In genomic region chr6:97394160-97394748, GRCh38 we compare ENCODE assay signal across 8 cellular contexts.
DNase-seq lines count a peak whose midpoint lies in the region; ATAC-seq and TF ChIP-seq lines count a peak whose summit lies in the region.

No MANE protein-coding gene starts in this region.

- peak; percentile 41 for DNase-seq in COLO829 (ENCODE audit: low spot score)
- DNase-seq in NCI-H2196 (lab: John Stamatoyannopoulos, UW; ENCODE audit: unreplicated experiment) = peak; percentile 16
- DNase-seq in activated CD4-positive, alpha-beta T cell treated with anti-CD3 and anti-CD28 coated beads for 36 hours = peak; percentile 58
- DNase-seq in endothelial cell (ENCODE audit: low spot score) = peak; percentile 62
- DNase-seq in myocyte (ENCODE audit: low read depth) = peak; percentile 73
- no peak for DNase-seq in upper lobe of right lung

- POLR2A ChIA-PET in activated CD4-positive, alpha-beta T cell treated with anti-CD3 and anti-CD28 coated beads for 36 hours (lab: Charles Lee) = no interaction called here

- no peak overlapping the region for H3K27ac Mint-ChIP-seq in activated CD4-positive, alpha-beta T cell treated with anti-CD3 and anti-CD28 coated beads for 36 hours
- no peak overlapping the region for H3K27ac Mint-ChIP-seq in endothelial cell (ENCODE audit: unreplicated experiment)

- H3K4me1 ChIP-seq in upper lobe of right lung = no peaks in the 10 kb centered on the region

- no peaks in the 10 kb centered on the region for H3K9me3 ChIP-seq in upper lobe of right lung

- peaks cover 10% of the 10 kb centered on the region for H3K27me3 Mint-ChIP-seq in activated CD4-positive, alpha-beta T cell treated with anti-CD3 and anti-CD28 coated beads for 36 hours
- no peaks in the 10 kb centered on the region for H3K27me3 Mint-ChIP-seq in endothelial cell (ENCODE audit: unreplicated experiment)

- no peak overlapping the region for H3K27ac ChIP-seq in upper lobe of right lung

- H3K4me1 Mint-ChIP-seq in activated CD4-positive, alpha-beta T cell treated with anti-CD3 and anti-CD28 coated beads for 36 hours = no peaks in the 10 kb centered on the region
- H3K4me1 Mint-ChIP-seq in endothelial cell (ENCODE audit: unreplicated experiment) = peaks cover 5% of the 10 kb centered on the region

- no peaks in the 10 kb centered on the region for H3K27me3 ChIP-seq in upper lobe of right lung

- ATAC-seq in GM18909 (IDR thresholded peaks at IDR 0.05; ENCODE audit: poor library complexity, unreplicated experiment) (peak; percentile 90), HG03103 (IDR thresholded peaks at IDR 0.05; ENCODE audit: low read depth, unreplicated experiment) (peak; percentile 87), upper lobe of right lung (peak; percentile 95)
- ATAC-seq in activated CD4-positive, alpha-beta T cell treated with anti-CD3 and anti-CD28 coated beads for 36 hours = peak; percentile 70

- no peaks in the 10 kb centered on the region for H3K9me3 Mint-ChIP-seq in activated CD4-positive, alpha-beta T cell treated with anti-CD3 and anti-CD28 coated beads for 36 hours (ENCODE audit: low read depth)
- H3K9me3 Mint-ChIP-seq in endothelial cell (ENCODE audit: unreplicated experiment) = no peaks in the 10 kb centered on the region

- CTCF ChIA-PET in activated CD4-positive, alpha-beta T cell treated with anti-CD3 and anti-CD28 coated beads for 36 hours (lab: Charles Lee) = interaction anchor here (0.7 to 3.4 kb wide), 10 partner anchors 35 to 329 kb away, joined by 3 to 10 read pairs (median 3); no protein-coding TSS in a partner anchor

- no peak overlapping the region for H3K4me3 ChIP-seq in upper lobe of right lung

- TF ChIP-seq CTCF in endothelial cell (IDR thresholded peaks at IDR 0.05; ENCODE audit: unreplicated experiment) (peak; percentile 89), upper lobe of right lung (IDR thresholded peaks at IDR 0.05) (peak; percentile 91)

- no peak overlapping the region for H3K4me3 Mint-ChIP-seq in activated CD4-positive, alpha-beta T cell treated with anti-CD3 and anti-CD28 coated beads for 36 hours
- H3K4me3 Mint-ChIP-seq in endothelial cell (ENCODE audit: unreplicated experiment) = no peak overlapping the region

- no peaks in the 10 kb centered on the region for H3K36me3 Mint-ChIP-seq in activated CD4-positive, alpha-beta T cell treated with anti-CD3 and anti-CD28 coated beads for 36 hours (ENCODE audit: low read depth)
- H3K36me3 Mint-ChIP-seq in endothelial cell (ENCODE audit: low read depth, unreplicated experiment) = no peaks in the 10 kb centered on the region

- intact Hi-C loops in activated CD4-positive, alpha-beta T cell treated with anti-CD3 and anti-CD28 coated beads for 36 hours (cut with DNase I, micrococcal nuclease) = loop anchor here (1.0 to 10.0 kb wide), 4 partner anchors 111 to 769 kb away; partner anchors contain the start of gene MMS22L (in 1 of the 2)
- intact Hi-C loops in upper lobe of right lung (cut with DNase I) = no loop called here

- no peaks in the 10 kb centered on the region for H3K36me3 ChIP-seq in upper lobe of right lung
